Comparison of ENCODE assay signal across 17 cellular contexts in the genomic region with DNA sequence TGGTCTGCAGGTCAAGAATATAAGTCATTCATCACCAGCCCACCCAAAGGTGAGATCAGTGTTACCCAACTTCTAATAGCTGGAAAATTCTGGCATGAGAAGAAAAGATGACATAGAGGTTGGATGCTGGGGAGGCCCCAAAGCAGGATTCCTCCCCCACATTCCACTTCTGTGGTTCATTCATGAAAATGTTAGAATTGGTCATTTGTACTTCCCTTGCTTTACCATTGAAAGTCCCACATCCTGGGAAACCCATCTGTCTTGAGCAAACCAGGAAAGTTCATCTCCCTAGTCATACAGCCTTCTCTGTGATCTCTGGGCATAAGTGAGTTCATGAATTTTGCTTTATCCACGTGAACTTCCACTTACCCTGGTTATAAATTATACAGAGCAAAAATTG.
"Had no signal": no experiment of that assay in that cellular context is flagged by ENCODE, and none has a peak within 500 bp of the region (broad histone marks: within the 10 kb centered on the region; RNA-seq: fewer than 3 reads in every experiment).

No MANE protein-coding gene starts in this region.

- H3K27ac Mint-ChIP-seq: activated CD4-positive, alpha-beta T cell treated with anti-CD3 and anti-CD28 coated beads for 36 hours; activated CD8-positive, alpha-beta T cell treated with anti-CD3 and anti-CD28 coated beads, Interleukin-2, amount 10 ng/mL, durations not matched to agents 7 days and 5 days; activated naive CD8-positive, alpha-beta T cell treated with anti-CD3 and anti-CD28 coated beads, Interleukin-2, amount 50 U/mL, for 24 hours; effector memory CD8-positive, alpha-beta T cell; nephron progenitor cell had no signal

- H3K4me3 Mint-ChIP-seq: activated CD4-positive, alpha-beta T cell treated with anti-CD3 and anti-CD28 coated beads for 36 hours; activated CD8-positive, alpha-beta T cell treated with anti-CD3 and anti-CD28 coated beads, Interleukin-2, amount 10 ng/mL, durations not matched to agents 7 days and 5 days; activated naive CD8-positive, alpha-beta T cell treated with anti-CD3 and anti-CD28 coated beads, Interleukin-2, amount 50 U/mL, for 24 hours; effector memory CD8-positive, alpha-beta T cell; nephron progenitor cell had no signal

- H3K9me3 Mint-ChIP-seq: activated naive CD8-positive, alpha-beta T cell treated with anti-CD3 and anti-CD28 coated beads, Interleukin-2, amount 50 U/mL, for 24 hours; effector memory CD8-positive, alpha-beta T cell had no signal

- H3K4me3 ChIP-seq: gastrocnemius medialis, left ventricle myocardium inferior, upper lobe of right lung had no signal

- DNase-seq: activated CD4-positive, alpha-beta T cell treated with anti-CD3 and anti-CD28 coated beads for 36 hours; activated CD8-positive, alpha-beta memory T cell treated with anti-CD3 and anti-CD28 coated beads, Interleukin-2, amount 50 U/mL, for 48 hours; activated CD8-positive, alpha-beta T cell treated with anti-CD3 and anti-CD28 coated beads, Interleukin-2, amount 10 ng/mL, durations not matched to agents 7 days and 5 days; activated naive CD8-positive, alpha-beta T cell treated with anti-CD3 and anti-CD28 coated beads, Interleukin-2, amount 50 U/mL, for 24 hours; caudate nucleus; effector memory CD8-positive, alpha-beta T cell; erythroblast; gastrocnemius medialis; left ventricle myocardium inferior; mesendoderm; nephron progenitor cell; stimulated activated CD4-positive, alpha-beta T cell treated with anti-CD3 and anti-CD28 coated beads, Interleukin-4, amount 100 ng/mL, for 1 hour; stimulated activated CD8-positive, alpha-beta memory T cell treated with anti-CD3 and anti-CD28 coated beads, Interleukin-4, amount 100 ng/mL, for 48 hours; stimulated activated naive CD8-positive, alpha-beta T cell treated with anti-CD3 and anti-CD28 coated beads, Interleukin-15, Interleukin-2, amounts not matched to agents 100 U/mL and 50 U/mL, for 24 hours; T-helper 1 cell; upper lobe of right lung; WERI-Rb-1 had no signal
